Comparison of ENCODE assay signal across 1 cellular context in genomic region chr22:24179478-24180210, GRCh38.
TF ChIP-seq lines count a peak whose summit lies in the region.

No MANE protein-coding gene starts in this region.

TF ChIP-seq in H1, 55 proteins besides CTCF, POLR2A, EP300 and RAD21:
- no peak for TF ChIP-seq EGR1 (IDR thresholded peaks at IDR 0.05; ENCODE audit: borderline replicate concordance, low read depth, low read length)
- TF ChIP-seq SIX5 (IDR thresholded peaks at IDR 0.05; ENCODE audit: low read depth, low read length), result no peak
- TF ChIP-seq GTF2F1 (IDR thresholded peaks at IDR 0.05; ENCODE audit: borderline replicate concordance, low read depth, low read length), result no peak
TF ChIP-seq in H1: peak in this region for 0.
